8 cellular contexts compared by ENCODE assay signal in the genomic region with DNA sequence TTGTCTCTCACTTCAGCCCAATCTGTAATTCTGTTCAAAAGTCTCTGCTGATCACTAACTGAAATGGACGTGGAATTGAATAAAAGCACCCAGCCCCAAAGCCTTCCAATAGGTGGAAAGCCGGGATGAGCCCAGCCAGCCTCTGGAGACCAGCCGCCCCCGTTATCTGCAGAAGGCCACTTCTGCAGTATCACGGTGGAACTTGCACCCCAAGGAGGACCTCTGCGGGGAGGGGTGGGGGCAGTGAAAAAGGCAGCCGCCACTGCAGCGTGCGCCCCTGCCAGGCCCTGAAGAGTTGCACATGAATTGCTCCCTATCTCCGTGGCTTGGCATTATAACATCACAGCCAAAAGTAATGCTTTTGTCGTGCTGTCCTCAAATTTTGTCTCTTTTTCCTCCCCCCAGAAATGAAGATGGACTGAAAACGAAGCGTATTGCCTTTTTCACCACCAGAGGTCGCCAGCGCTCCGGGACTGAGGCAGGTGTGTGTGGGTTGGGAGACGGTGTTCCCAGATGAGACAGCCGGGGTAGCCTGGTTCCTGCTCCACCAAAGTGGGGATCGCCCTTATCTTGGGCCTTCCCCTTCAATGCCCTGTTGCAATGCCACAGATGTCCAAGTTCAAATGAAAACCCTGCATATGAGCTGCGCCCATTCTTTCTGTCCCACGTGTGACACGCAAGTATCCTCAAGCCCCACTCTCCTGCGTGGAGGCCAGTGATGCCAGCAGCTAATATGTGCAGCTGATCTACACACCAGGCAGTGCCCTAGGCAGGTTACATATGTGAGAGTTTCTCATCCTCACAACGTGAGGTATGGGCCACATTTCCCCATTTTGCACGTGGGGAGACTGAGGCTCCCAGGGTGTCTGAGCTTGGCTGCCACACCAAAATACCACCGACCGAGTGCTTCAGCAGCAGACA.
DNase-seq lines count a peak whose midpoint lies in the region; ATAC-seq, FAIRE-seq and TF ChIP-seq lines count a peak whose summit lies in the region.

No MANE protein-coding gene starts in this region.

- FAIRE-seq in A549 (lab: Jason Lieb, UNC), result peak; percentile 99
- FAIRE-seq in GM12892 (lab: Jason Lieb, UNC), result peak; percentile 87

- no peaks in the 10 kb centered on the region for H3K4me1 ChIP-seq in A549

- no peak overlapping the region for H3K4me2 ChIP-seq in A549

- TF ChIP-seq CTCF in A549 (IDR thresholded peaks at IDR 0.05), result peak; percentile 93

- H3K36me3 Mint-ChIP-seq in central memory CD8-positive, alpha-beta T cell (ENCODE audit: insufficient read depth), result peaks cover 3% of the 10 kb centered on the region

- peak; percentile 85 to 88 for TF ChIP-seq RAD21 in A549 (conservative IDR thresholded peaks at IDR 0.05 in 1 of 2, IDR thresholded peaks at IDR 0.05 in 1 of 2)

- H3K4me3 Mint-ChIP-seq in central memory CD8-positive, alpha-beta T cell, result no peak overlapping the region

- CTCF ChIA-PET in A549 (lab: Yijun Ruan, JAX), result interaction anchor here (0.6 to 23.5 kb wide), 51 partner anchors 8 to 626 kb away, joined by 3 to 950 read pairs (median 4); a partner anchor contains a TSS

- DNase-seq in A549 (ENCODE audit: low read depth in 1 of 2, low spot score in 1 of 2) (peak; percentile 68 to 92), GM12892 (ENCODE audit: insufficient read length) (peak; percentile 64), NCI-H1417 (lab: John Stamatoyannopoulos, UW) (peak; percentile 68 to 91 (median 84)), left kidney (ENCODE audit: low read depth, low spot score) (peak; percentile 87)
- peak; percentile 62 to 66 for DNase-seq in activated CD4-positive, alpha-beta T cell treated with anti-CD3 and anti-CD28 coated beads for 24 hours (ENCODE audit: low read depth in 2 of 2)
- DNase-seq in central memory CD8-positive, alpha-beta T cell (ENCODE audit: low spot score in 2 of 2), result peak; percentile 38 to 54
- peak; percentile 79 for DNase-seq in stimulated activated CD4-positive, alpha-beta T cell treated with anti-CD3 and anti-CD28 coated beads, Interleukin-4, amount 100 ng/mL, for 24 hours

- H3K27ac ChIP-seq in A549, result no peak overlapping the region

- POLR2A ChIA-PET in A549 (lab: Yijun Ruan, JAX), result no interaction called here

- H3K27ac Mint-ChIP-seq in central memory CD8-positive, alpha-beta T cell (ENCODE audit: low read depth), result no peak overlapping the region

- no peaks in the 10 kb centered on the region for H3K4me1 Mint-ChIP-seq in central memory CD8-positive, alpha-beta T cell

- peaks cover 16% of the 10 kb centered on the region for H3K27me3 Mint-ChIP-seq in central memory CD8-positive, alpha-beta T cell

- peak; percentile 74 to 84 for ATAC-seq in A549
- no peak for ATAC-seq in central memory CD8-positive, alpha-beta T cell (replicated peaks; ENCODE audit: extremely low read depth, poor library complexity, severe bottlenecking)
- no peak for ATAC-seq in GM21447 (IDR thresholded peaks at IDR 0.05; ENCODE audit: unreplicated experiment)

- TF ChIP-seq EP300 in A549 (IDR thresholded peaks at IDR 0.05), result no peak

- TF ChIP-seq POLR2A in A549 (IDR thresholded peaks at IDR 0.05; ENCODE audit: low read length) (no peak), GM12892 (IDR thresholded peaks at IDR 0.05; ENCODE audit: low read depth, low read length) (no peak)

- no peaks in the 10 kb centered on the region for H3K9me3 Mint-ChIP-seq in central memory CD8-positive, alpha-beta T cell

- H3K9me3 ChIP-seq in A549, result no peaks in the 10 kb centered on the region

- 51% methylated on average over 26 of the region's 27 CpGs for WGBS in A549 (ENCODE audit: missing lambda C conversion rate)

- no peak overlapping the region for H3K4me3 ChIP-seq in A549

TF ChIP-seq in A549, 52 proteins besides CTCF, POLR2A, EP300 and RAD21:
- TF ChIP-seq SMC3 (IDR thresholded peaks at IDR 0.05) (peak; percentile 86), MAFK (IDR thresholded peaks at IDR 0.05; ENCODE audit: partially characterized antibody) (no peak)
- TF ChIP-seq, protein P1, sequence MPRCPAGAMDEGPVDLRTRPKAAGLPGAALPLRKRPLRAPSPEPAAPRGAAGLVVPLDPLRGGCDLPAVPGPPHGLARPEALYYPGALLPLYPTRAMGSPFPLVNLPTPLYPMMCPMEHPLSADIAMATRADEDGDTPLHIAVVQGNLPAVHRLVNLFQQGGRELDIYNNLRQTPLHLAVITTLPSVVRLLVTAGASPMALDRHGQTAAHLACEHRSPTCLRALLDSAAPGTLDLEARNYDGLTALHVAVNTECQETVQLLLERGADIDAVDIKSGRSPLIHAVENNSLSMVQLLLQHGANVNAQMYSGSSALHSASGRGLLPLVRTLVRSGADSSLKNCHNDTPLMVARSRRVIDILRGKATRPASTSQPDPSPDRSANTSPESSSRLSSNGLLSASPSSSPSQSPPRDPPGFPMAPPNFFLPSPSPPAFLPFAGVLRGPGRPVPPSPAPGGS (IDR thresholded peaks at IDR 0.05), result no peak

Comparison
In these comparisons a context has a peak if more than half of its experiments do, and no peak if none do; other contexts are left out.
1. ATAC-seq: peak in A549 (2 of 2); none in central memory CD8-positive, alpha-beta T cell (single experiment) and GM21447 (single experiment).
2. Peak in every context shown above with its lines, with median percentiles within 50 percentile points of each other: DNase-seq.